10 cellular contexts compared by ENCODE assay signal in the genomic region with DNA sequence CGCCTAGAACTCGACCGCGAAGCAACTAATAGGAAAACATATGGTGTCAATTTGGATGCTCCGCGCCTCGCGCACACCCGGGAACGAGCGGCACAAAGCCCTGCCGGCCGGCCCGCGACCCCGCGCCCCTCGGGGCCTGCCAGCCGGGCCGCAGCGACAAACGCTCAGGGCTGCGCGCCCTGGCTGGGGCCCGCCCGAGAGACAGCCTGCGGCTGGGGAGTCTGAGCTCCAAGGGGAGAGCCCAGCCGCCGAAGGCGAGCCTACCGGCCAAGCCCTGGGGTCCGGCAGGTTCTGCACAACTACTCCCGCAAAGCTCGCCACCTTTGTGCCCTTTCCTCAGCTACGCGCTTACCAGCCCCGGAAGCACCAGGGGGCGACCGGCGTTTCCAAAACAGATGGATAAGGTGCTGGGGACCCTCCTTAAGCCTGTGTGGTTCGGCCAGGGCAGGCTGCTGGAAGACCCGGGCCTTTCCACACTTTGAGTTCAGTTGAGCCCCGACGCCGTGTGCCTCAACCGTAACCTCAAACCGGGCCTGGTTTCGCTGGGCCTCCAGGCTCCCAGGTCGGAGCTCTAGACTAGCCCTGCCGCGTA. TPM values are rescaled to one million over a fixed set of nuclear protein-coding genes. Genes with fewer than 3 reads are reported as not detected.
A peak's percentile ranks its signal among the peaks of the same experiment; 100 is the strongest.
DNase-seq lines count a peak whose midpoint lies in the region; ATAC-seq, FAIRE-seq and TF ChIP-seq lines count a peak whose summit lies in the region.
"Had no signal": no experiment of that assay in that cellular context is flagged by ENCODE, and none has a peak within 500 bp of the region (broad histone marks: within the 10 kb centered on the region; RNA-seq: fewer than 3 reads in every experiment).

No MANE protein-coding gene starts in this region.

- H3K4me3 ChIP-seq in left ventricle myocardium inferior, result peak overlapping the region; percentile 26

- H3K27me3 ChIP-seq in left ventricle myocardium inferior (ENCODE audit: low read depth), result peaks cover 100% of the 10 kb centered on the region

- peaks cover 37% of the 10 kb centered on the region for H3K4me1 ChIP-seq in left ventricle myocardium inferior

- peaks cover 15% of the 10 kb centered on the region for H3K36me3 Mint-ChIP-seq in activated naive CD8-positive, alpha-beta T cell treated with anti-CD3 and anti-CD28 coated beads for 36 hours
- peaks cover 10% of the 10 kb centered on the region for H3K36me3 Mint-ChIP-seq in type B pancreatic cell

- DNase-seq in left ventricle myocardium inferior (no peak), left cardiac atrium (no peak), islet precursor cell (peak; percentile 64), type B pancreatic cell (ENCODE audit: extremely low spot score, unreplicated experiment) (peak; percentile 67), SW480 (ENCODE audit: low spot score) (no peak), RCC 7860 (ENCODE audit: low spot score) (no peak)
- no peak for DNase-seq in activated naive CD8-positive, alpha-beta T cell treated with anti-CD3 and anti-CD28 coated beads for 36 hours
- DNase-seq: amniotic stem cell, NCI-H1105 had no signal

- ATAC-seq in left cardiac atrium (no peak), GM19328 (IDR thresholded peaks at IDR 0.05; ENCODE audit: unreplicated experiment) (no peak)

- H3K4me1 Mint-ChIP-seq in activated naive CD8-positive, alpha-beta T cell treated with anti-CD3 and anti-CD28 coated beads for 36 hours, result peaks cover 43% of the 10 kb centered on the region
- peaks cover 18% of the 10 kb centered on the region for H3K4me1 Mint-ChIP-seq in type B pancreatic cell (ENCODE audit: unreplicated experiment)

- H3K27me3 Mint-ChIP-seq in activated naive CD8-positive, alpha-beta T cell treated with anti-CD3 and anti-CD28 coated beads for 36 hours, result peaks cover 97% of the 10 kb centered on the region
- peaks cover 95% of the 10 kb centered on the region for H3K27me3 Mint-ChIP-seq in type B pancreatic cell

- no peaks in the 10 kb centered on the region for H3K36me3 ChIP-seq in left ventricle myocardium inferior

- H3K9me3 ChIP-seq in left ventricle myocardium inferior (replicated peaks), result no peaks in the 10 kb centered on the region

- intact Hi-C loops in left ventricle myocardium inferior (cut with micrococcal nuclease), result no loop called here
- intact Hi-C loops in left cardiac atrium (cut with DNase I), result no loop called here

- H3K27ac ChIP-seq in left ventricle myocardium inferior (replicated peaks), result no peak overlapping the region

- TF ChIP-seq CTCF in left ventricle myocardium inferior (IDR thresholded peaks at IDR 0.05; ENCODE audit: borderline replicate concordance), result no peak
- TF ChIP-seq CTCF in type B pancreatic cell (conservative IDR thresholded peaks at IDR 0.05), result no peak

- peak overlapping the region; percentile 71 for H3K4me3 Mint-ChIP-seq in activated naive CD8-positive, alpha-beta T cell treated with anti-CD3 and anti-CD28 coated beads for 36 hours
- peak overlapping the region; percentile 83 for H3K4me3 Mint-ChIP-seq in type B pancreatic cell

- H3K9me3 Mint-ChIP-seq in activated naive CD8-positive, alpha-beta T cell treated with anti-CD3 and anti-CD28 coated beads for 36 hours, result peaks cover 22% of the 10 kb centered on the region
- no peaks in the 10 kb centered on the region for H3K9me3 Mint-ChIP-seq in type B pancreatic cell

- no peak for FAIRE-seq in RCC 7860 (lab: Jason Lieb, UNC)

- peak overlapping the region; percentile 48 for H3K27ac Mint-ChIP-seq in activated naive CD8-positive, alpha-beta T cell treated with anti-CD3 and anti-CD28 coated beads for 36 hours
- H3K27ac Mint-ChIP-seq in type B pancreatic cell, result peak overlapping the region; percentile 71

RNA-seq across cellular contexts. Expression of a gene that starts 6.0 kb away (rescaled TPM):
- not detected for total RNA-seq in left ventricle myocardium inferior
- not detected for total RNA-seq in left cardiac atrium
- total RNA-seq in activated naive CD8-positive, alpha-beta T cell treated with anti-CD3 and anti-CD28 coated beads for 36 hours, result not detected
- total RNA-seq in type B pancreatic cell (ENCODE audit: low replicate concordance), result 18.9 and 23.8 TPM in 2 replicates

Comparison
In these comparisons a context has a peak if more than half of its experiments do, and no peak if none do; other contexts are left out.
1. DNase-seq: peak in islet precursor cell (single experiment) and type B pancreatic cell (single experiment); none in left ventricle myocardium inferior (single experiment), left cardiac atrium (single experiment), activated naive CD8-positive, alpha-beta T cell treated with anti-CD3 and anti-CD28 coated beads for 36 hours (single experiment), SW480 (single experiment) and RCC 7860 (single experiment).
2. RNA of a gene that starts 6.0 kb away (total RNA-seq): 18.9 to 23.8 TPM in type B pancreatic cell; not detected in activated naive CD8-positive, alpha-beta T cell treated with anti-CD3 and anti-CD28 coated beads for 36 hours, not detected in left cardiac atrium and not detected in left ventricle myocardium inferior (single experiment); every median in the first group is over 10 times any median in the second.